In the genomic region with DNA sequence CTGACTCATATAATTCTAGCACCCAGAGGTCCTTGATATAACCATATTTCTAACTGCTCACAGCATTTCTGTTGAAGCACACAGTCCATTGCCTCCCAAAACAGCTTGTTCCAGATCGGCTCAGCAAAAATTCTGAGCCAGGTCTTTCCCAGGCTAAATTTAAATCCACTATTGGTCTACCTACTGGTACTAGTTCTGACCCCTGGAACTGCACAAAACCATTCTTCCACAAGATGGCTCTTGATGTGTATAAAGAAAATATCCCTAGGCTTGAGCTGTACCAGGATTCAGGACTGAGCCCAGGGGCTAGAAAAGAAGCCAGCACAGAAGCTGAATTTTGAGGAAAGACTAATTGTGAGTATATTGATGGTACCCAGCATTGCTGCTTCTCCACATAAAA, we compare ENCODE assay signal across 12 cellular contexts.
A peak's percentile ranks its signal among the peaks of the same experiment; 100 is the strongest.
DNase-seq lines count a peak whose midpoint lies in the region; ATAC-seq, FAIRE-seq and TF ChIP-seq lines count a peak whose summit lies in the region.
"Had no signal": no experiment of that assay in that cellular context is flagged by ENCODE, and none has a peak within 500 bp of the region (broad histone marks: within the 10 kb centered on the region; RNA-seq: fewer than 3 reads in every experiment).

No MANE protein-coding gene starts in this region.

- SMC1A ChIA-PET in GM12878 (lab: Charles Lee; ENCODE audit: uncharacterized antibody, unreplicated experiment) = interaction anchor here (0.6 to 2.5 kb wide), 2 partner anchors 156 to 158 kb away, joined by 3 to 16 read pairs; no protein-coding TSS in a partner anchor

- H2AFZ ChIP-seq in GM12878 (ENCODE audit: control insufficient read depth, low read depth, low read length) (no peak overlapping the region), smooth muscle cell (ENCODE audit: low read depth) (no peak overlapping the region)

- H3K27ac ChIP-seq in A549 (no peak overlapping the region), GM12878 (ENCODE audit: control insufficient read depth, insufficient read depth) (no peak overlapping the region), kidney (ENCODE audit: low read depth in 2 of 2, low read length in 2 of 2) (no peak overlapping the region), smooth muscle cell (ENCODE audit: low read depth) (no peak overlapping the region), upper lobe of left lung (no peak overlapping the region)
- no peak overlapping the region for H3K27ac ChIP-seq in CD4-positive, alpha-beta memory T cell (ENCODE audit: low read depth, low read length)

- DNase-seq in A549 (ENCODE audit: low read depth in 1 of 2, low spot score in 1 of 2) (no peak), HFFc6 (peak; percentile 28), GM12878 (ENCODE audit: low read depth, low spot score) (no peak), kidney (no peak), smooth muscle cell (lab: John Stamatoyannopoulos, UW; ENCODE audit: unreplicated experiment) (no peak), upper lobe of left lung (no peak)
- DNase-seq in CD4-positive, alpha-beta memory T cell = no peak
- DNase-seq: activated CD4-positive, alpha-beta T cell treated with anti-CD3 and anti-CD28 coated beads, Interleukin-2, amount 50 U/mL, for 4 hours; CD4-positive, alpha-beta T cell; NCI-H774 had no signal

- H3K4me2 ChIP-seq in A549 (no peak overlapping the region), GM12878 (ENCODE audit: control insufficient read depth, insufficient read depth) (no peak overlapping the region), smooth muscle cell (no peak overlapping the region)

- H3K27ac Mint-ChIP-seq in HFFc6 = no peak overlapping the region
- H3K27ac Mint-ChIP-seq in CD4-positive, alpha-beta memory T cell = no peak overlapping the region
- H3K27ac Mint-ChIP-seq: CD4-positive, alpha-beta T cell; stimulated activated naive CD8-positive, alpha-beta T cell treated with anti-CD3 and anti-CD28 coated beads, Interleukin-15, Interleukin-2, amounts not matched to agents 100 ng/mL and 50 ng/mL, for 24 hours had no signal

- TF ChIP-seq CTCF in A549 (IDR thresholded peaks at IDR 0.05) (no peak; the same call in 2 of the 3 replicates), HFFc6 (IDR thresholded peaks at IDR 0.05) (peak; percentile 53; the same call in 1 of the 2 replicates), GM12878 (IDR thresholded peaks at IDR 0.05 in 2 of 3, conservative IDR thresholded peaks at IDR 0.05 in 1 of 3; ENCODE audit: control insufficient read depth in 2 of 3, extremely low read depth in 1 of 3, insufficient read depth in 1 of 3, low read depth in 3 of 3, low read length in 3 of 3) (peak in 1 of 3 experiments; percentile 34; a peak in 3 of 6 replicates), kidney (IDR thresholded peaks at IDR 0.05; ENCODE audit: borderline replicate concordance, extremely low read depth, insufficient read depth) (peak; percentile 37), smooth muscle cell (IDR thresholded peaks at IDR 0.05; ENCODE audit: borderline replicate concordance, insufficient read depth, poor library complexity, severe bottlenecking) (no peak), upper lobe of left lung (IDR thresholded peaks at IDR 0.05) (peak in 2 of 6 experiments; percentile 15 to 34)

- H3K36me3 ChIP-seq in GM12878 (ENCODE audit: control insufficient read depth in 2 of 2, insufficient read depth in 2 of 2, low read length in 1 of 2) (no peaks in the 10 kb centered on the region), kidney (ENCODE audit: control insufficient read depth in 1 of 2, insufficient read depth in 2 of 2, low read length in 2 of 2) (no peaks in the 10 kb centered on the region), smooth muscle cell (ENCODE audit: low read depth) (no peaks in the 10 kb centered on the region), upper lobe of left lung (no peaks in the 10 kb centered on the region)
- no peaks in the 10 kb centered on the region for H3K36me3 ChIP-seq in CD4-positive, alpha-beta memory T cell (ENCODE audit: insufficient read depth, low read length)

- CTCF ChIA-PET in A549 (lab: Yijun Ruan, JAX) = interaction anchor here (1.1 to 4.7 kb wide), 6 partner anchors 22 to 159 kb away, joined by 3 to 20 read pairs (median 4); a partner anchor contains a TSS
- CTCF ChIA-PET in GM12878 (lab: Yijun Ruan, JAX) = interaction anchor here (1.0 to 4.4 kb wide), 7 partner anchors 11 to 646 kb away, joined by 3 to 37 read pairs (median 3); no protein-coding TSS in a partner anchor
- CTCF ChIA-PET in CD4-positive, alpha-beta memory T cell (lab: Charles Lee; ENCODE audit: partially characterized antibody) = interaction anchor here (0.8 kb wide), 1 partner anchor 157 kb away, joined by 3 read pairs; no protein-coding TSS in a partner anchor

- H3K9me3 Mint-ChIP-seq in HFFc6 = peaks cover 23% of the 10 kb centered on the region
- peaks cover 0 to 20% (median 17%) of the 10 kb centered on the region in 8 donors for H3K9me3 Mint-ChIP-seq in CD4-positive, alpha-beta memory T cell
- H3K9me3 Mint-ChIP-seq: CD4-positive, alpha-beta T cell had no signal

- POLR2A ChIA-PET in A549 (lab: Yijun Ruan, JAX) (no interaction called here), GM12878 (lab: Charles Lee) (no interaction called here)
- POLR2A ChIA-PET in CD4-positive, alpha-beta memory T cell (lab: Charles Lee; ENCODE audit: partially characterized antibody) = no interaction called here

- BruUV-seq in GM12878 (replicated peaks; lab: Mats Ljungman, UMichigan) = no TSS peak

- H3K4me3 ChIP-seq in A549 = no peak overlapping the region
- H3K4me3 ChIP-seq in GM12878 = no peak overlapping the region
- no peak overlapping the region for H3K4me3 ChIP-seq in kidney (ENCODE audit: low read length in 2 of 2)
- no peak overlapping the region for H3K4me3 ChIP-seq in smooth muscle cell
- no peak overlapping the region for H3K4me3 ChIP-seq in upper lobe of left lung
- no peak overlapping the region for H3K4me3 ChIP-seq in CD4-positive, alpha-beta memory T cell (ENCODE audit: low read length in 2 of 2)

- H4K20me1 ChIP-seq in GM12878 (ENCODE audit: control insufficient read depth, insufficient read depth) = no peaks in the 10 kb centered on the region
- no peaks in the 10 kb centered on the region for H4K20me1 ChIP-seq in smooth muscle cell (ENCODE audit: low read depth)

- peaks cover 27% of the 10 kb centered on the region for H3K36me3 Mint-ChIP-seq in HFFc6 (ENCODE audit: low read depth)
- H3K36me3 Mint-ChIP-seq in CD4-positive, alpha-beta memory T cell = no peaks in the 10 kb centered on the region

- peaks cover 41% of the 10 kb centered on the region for H3K4me1 Mint-ChIP-seq in HFFc6 (ENCODE audit: low read depth)
- no peaks in the 10 kb centered on the region for H3K4me1 Mint-ChIP-seq in CD4-positive, alpha-beta memory T cell

- in situ Hi-C loops in GM12878 (cut with MboI) = no loop called here

- peaks cover 1 to 3% of the 10 kb centered on the region in 2 experiments; a peak in 3 of 4 replicates for H3K27me3 ChIP-seq in GM12878 (replicated peaks in 1 of 2; ENCODE audit: control insufficient read depth in 2 of 2, insufficient read depth in 2 of 2, low read length in 1 of 2)
- H3K27me3 ChIP-seq in smooth muscle cell (ENCODE audit: low read depth) = no peaks in the 10 kb centered on the region
- H3K27me3 ChIP-seq in upper lobe of left lung = no peaks in the 10 kb centered on the region
- no peaks in the 10 kb centered on the region for H3K27me3 ChIP-seq in CD4-positive, alpha-beta memory T cell (ENCODE audit: insufficient read depth, low read length)

- intact Hi-C loops in GM12878 (cut with micrococcal nuclease; ENCODE audit: unreplicated experiment) = loop anchor here (2.0 kb wide), 1 partner anchor 157 kb away; no protein-coding TSS in a partner anchor
- intact Hi-C loops in kidney (cut with DNase I) = no loop called here
- intact Hi-C loops in CD4-positive, alpha-beta memory T cell (cut with micrococcal nuclease) = no loop called here

- RAD21 ChIA-PET in GM12878 (lab: Charles Lee; ENCODE audit: unreplicated experiment) = interaction anchor here (0.8 to 2.4 kb wide), 4 partner anchors 54 to 349 kb away, joined by 3 to 19 read pairs (median 3); a partner anchor contains a TSS

- peaks cover 30% of the 10 kb centered on the region for H3K9me3 ChIP-seq in A549
- no peaks in the 10 kb centered on the region for H3K9me3 ChIP-seq in GM12878 (replicated peaks; ENCODE audit: control insufficient read depth, insufficient read depth, low read length)
- H3K9me3 ChIP-seq in kidney (ENCODE audit: control insufficient read depth in 1 of 2, low read length in 2 of 2) = peaks cover 0 to 3% of the 10 kb centered on the region in 2 donors
- no peaks in the 10 kb centered on the region for H3K9me3 ChIP-seq in smooth muscle cell (replicated peaks; ENCODE audit: low read depth)
- peaks cover 0 to 10% (median 3%) of the 10 kb centered on the region in 4 donors for H3K9me3 ChIP-seq in upper lobe of left lung
- no peaks in the 10 kb centered on the region for H3K9me3 ChIP-seq in CD4-positive, alpha-beta memory T cell (ENCODE audit: control insufficient read depth in 1 of 2, low read length in 2 of 2)

- H3K27me3 Mint-ChIP-seq in HFFc6 (ENCODE audit: insufficient read depth) = peaks cover 7% of the 10 kb centered on the region
- H3K27me3 Mint-ChIP-seq in CD4-positive, alpha-beta memory T cell = peaks cover 14 to 29% of the 10 kb centered on the region in 2 donors

- H3K9ac ChIP-seq in GM12878 (ENCODE audit: control insufficient read depth, insufficient read depth, low read length) = no peak overlapping the region
- no peak overlapping the region for H3K9ac ChIP-seq in kidney (ENCODE audit: low read length in 2 of 2)
- H3K9ac ChIP-seq in smooth muscle cell (ENCODE audit: low read depth) = no peak overlapping the region

- no peak overlapping the region for H3K4me3 Mint-ChIP-seq in HFFc6
- H3K4me3 Mint-ChIP-seq in CD4-positive, alpha-beta memory T cell = no peak overlapping the region
- H3K4me3 Mint-ChIP-seq: CD4-positive, alpha-beta T cell; stimulated activated naive CD8-positive, alpha-beta T cell treated with anti-CD3 and anti-CD28 coated beads, Interleukin-15, Interleukin-2, amounts not matched to agents 100 ng/mL and 50 ng/mL, for 24 hours had no signal

- no peaks in the 10 kb centered on the region for H3F3A ChIP-seq in smooth muscle cell (ENCODE audit: low read depth)

- H3K79me2 ChIP-seq in GM12878 (ENCODE audit: control insufficient read depth, insufficient read depth, low read length) (no peaks in the 10 kb centered on the region), smooth muscle cell (ENCODE audit: low read depth) (no peaks in the 10 kb centered on the region)

- WGBS in A549 (ENCODE audit: missing lambda C conversion rate) = 48% methylated on average over 1 of the region's 1 CpG
- 0% methylated on average over 1 of the region's 1 CpG for WGBS in GM12878 (ENCODE audit: insufficient coverage, insufficient replicate concordance, low lambda C conversion rate, missing lambda C conversion rate)
- 96% methylated on average over 1 of the region's 1 CpG for WGBS in smooth muscle cell (ENCODE audit: low lambda C conversion rate)
- WGBS in upper lobe of left lung, 2 donors = 60 to 80% methylated on average over 1 of the region's 1 CpG

- peaks cover 11% of the 10 kb centered on the region; the same call in 2 of the 3 replicates for H3K4me1 ChIP-seq in A549
- H3K4me1 ChIP-seq in GM12878 (ENCODE audit: control insufficient read depth, insufficient read depth, low read length) = no peaks in the 10 kb centered on the region
- H3K4me1 ChIP-seq in kidney (ENCODE audit: control insufficient read depth in 1 of 2, insufficient read depth in 1 of 2, low read depth in 1 of 2, low read length in 2 of 2) = peaks cover 5 to 10% of the 10 kb centered on the region in 2 donors
- H3K4me1 ChIP-seq in smooth muscle cell (ENCODE audit: low read depth) = peaks cover 6% of the 10 kb centered on the region
- peaks cover 7 to 24% (median 18%) of the 10 kb centered on the region in 4 donors for H3K4me1 ChIP-seq in upper lobe of left lung
- H3K4me1 ChIP-seq in CD4-positive, alpha-beta memory T cell (ENCODE audit: insufficient read depth, low read length) = no peaks in the 10 kb centered on the region

- TF ChIP-seq POLR2A in A549 (IDR thresholded peaks at IDR 0.05; ENCODE audit: low read length) = no peak
- TF ChIP-seq POLR2A in GM12878 (IDR thresholded peaks at IDR 0.05; ENCODE audit: low read depth, low read length) = no peak
- TF ChIP-seq POLR2A in upper lobe of left lung (IDR thresholded peaks at IDR 0.05) = no peak

- ATAC-seq in A549 (peak; percentile 20 to 65; a peak in 4 of 6 replicates), GM12878 (0 out of 3 replicates have a peak, but pooled peaks have one; percentile 38), HG03025 (IDR thresholded peaks at IDR 0.05; ENCODE audit: low FRiP score, unreplicated experiment) (no peak), upper lobe of left lung (ENCODE audit: low FRiP score in 2 of 2) (no peak)

- TF ChIP-seq RAD21 in A549 (conservative IDR thresholded peaks at IDR 0.05 in 1 of 2, IDR thresholded peaks at IDR 0.05 in 1 of 2) (0 out of 5 replicates have a peak, but pooled peaks of 1 of the 2 experiments have one; percentile 13), GM12878 (IDR thresholded peaks at IDR 0.05; ENCODE audit: insufficient read depth, low read depth, low read length) (peak; percentile 33; the same call in 1 of the 2 replicates)

- no peak for TF ChIP-seq EP300 in A549 (IDR thresholded peaks at IDR 0.05)
- no peak for TF ChIP-seq EP300 in GM12878 (IDR thresholded peaks at IDR 0.05; ENCODE audit: borderline replicate concordance in 1 of 2, control insufficient read depth in 1 of 2, low read depth in 2 of 2, low read length in 2 of 2)
- no peak for TF ChIP-seq EP300 in upper lobe of left lung (IDR thresholded peaks at IDR 0.05)

- no peak for FAIRE-seq in A549 (lab: Jason Lieb, UNC)
- FAIRE-seq in GM12878 (lab: Jason Lieb, UNC) = no peak
- no peak for FAIRE-seq in kidney (lab: Jason Lieb, UNC)

Comparison
In these comparisons a context has a peak if more than half of its experiments do, and no peak if none do; other contexts are left out.
1. ATAC-seq: peak in A549 (2 of 2) and GM12878 (single experiment); none in HG03025 (single experiment) and upper lobe of left lung (0 of 2).
2. CTCF ChIP-seq: peak in HFFc6 (single experiment) and kidney (single experiment); none in A549 (single experiment) and smooth muscle cell (single experiment).